ENCODE assay signal across 8 cellular contexts in genomic region chr4:101791189-101791572, GRCh38. TPM values are rescaled to one million over a fixed set of nuclear protein-coding genes. Genes with fewer than 3 reads are reported as not detected.
DNase-seq lines count a peak whose midpoint lies in the region; ATAC-seq and TF ChIP-seq lines count a peak whose summit lies in the region.

No MANE protein-coding gene starts in this region.

- H3K4me1 Mint-ChIP-seq in Caco-2 (ENCODE audit: low read depth, unreplicated experiment), result no peaks in the 10 kb centered on the region

- H3K27ac ChIP-seq in parathyroid adenoma, result no peak overlapping the region

- H3K4me3 ChIP-seq in Caco-2 (ENCODE audit: low read depth, low read length) (peak overlapping the region; percentile 58), epithelial cell of esophagus (ENCODE audit: low read length) (peak overlapping the region; percentile 43), parathyroid adenoma (ENCODE audit: low read depth, low read length) (peak overlapping the region; percentile 55)

- peak overlapping the region; percentile 80 for H3K27ac Mint-ChIP-seq in Caco-2 (ENCODE audit: unreplicated experiment)

- no peak for TF ChIP-seq CTCF in Caco-2 (IDR thresholded peaks at IDR 0.05; ENCODE audit: insufficient read depth in 1 of 2, low read depth in 1 of 2, low read length in 1 of 2, severe bottlenecking in 1 of 2, unreplicated experiment in 1 of 2)
- TF ChIP-seq CTCF in epithelial cell of esophagus (IDR thresholded peaks at IDR 0.05; ENCODE audit: insufficient read depth, low read depth, low read length, missing control alignments), result no peak
- no peak for TF ChIP-seq CTCF in parathyroid adenoma (IDR thresholded peaks at IDR 0.05)

- H3K36me3 Mint-ChIP-seq in Caco-2 (ENCODE audit: insufficient read depth, unreplicated experiment), result no peaks in the 10 kb centered on the region

- peak overlapping the region; percentile 78 for H3K4me3 Mint-ChIP-seq in Caco-2 (ENCODE audit: unreplicated experiment)

- no peak overlapping the region for H3K9ac ChIP-seq in parathyroid adenoma

- no peaks in the 10 kb centered on the region for H3K36me3 ChIP-seq in Caco-2 (ENCODE audit: control insufficient read depth, insufficient read depth, low read length)
- no peaks in the 10 kb centered on the region for H3K36me3 ChIP-seq in parathyroid adenoma (ENCODE audit: control insufficient read depth, insufficient read depth, low read length)

- no peaks in the 10 kb centered on the region for H3K79me2 ChIP-seq in parathyroid adenoma

- DNase-seq in Caco-2, result peak in 1 of 2 experiments; percentile 25
- DNase-seq in NCI-H345 (lab: John Stamatoyannopoulos, UW), result peak; percentile 42
- no peak for DNase-seq in epithelial cell of esophagus (ENCODE audit: low read depth)
- DNase-seq in NCI-H446 (lab: John Stamatoyannopoulos, UW), result no peak
- no peak for DNase-seq in activated effector memory CD4-positive, alpha-beta T cell treated with Interleukin-2 at 50 U/mL for 16 hours
- DNase-seq in central memory CD4-positive, alpha-beta T cell, result no peak

- H3K9me3 Mint-ChIP-seq in Caco-2 (ENCODE audit: unreplicated experiment), result no peaks in the 10 kb centered on the region

- peak overlapping the region; percentile 73 for H3K4me2 ChIP-seq in parathyroid adenoma (ENCODE audit: low read length)

- no TSS peak for BruUV-seq in Caco-2 (replicated peaks; lab: Mats Ljungman, UMichigan)

- POLR2A ChIA-PET in Caco-2 (lab: Charles Lee), result no interaction called here

- H2AFZ ChIP-seq in parathyroid adenoma, result peak overlapping the region; percentile 82

- H3K27me3 ChIP-seq in Caco-2 (replicated peaks; ENCODE audit: control insufficient read depth, insufficient read depth, low read length) (no peaks in the 10 kb centered on the region), parathyroid adenoma (ENCODE audit: control insufficient read depth, insufficient read depth, low read length) (no peaks in the 10 kb centered on the region)

- CTCF ChIA-PET in Caco-2 (lab: Charles Lee), result no interaction called here

- H3K9me3 ChIP-seq in Caco-2 (0 out of 2 replicates have a peak, but pooled peaks cover 4% of the 10 kb centered on the region), parathyroid adenoma (ENCODE audit: control insufficient read depth, low read length) (no peaks in the 10 kb centered on the region)

- peak; percentile 3 for ATAC-seq in GM21528 (IDR thresholded peaks at IDR 0.05; ENCODE audit: low FRiP score, unreplicated experiment)

- H3K27me3 Mint-ChIP-seq in Caco-2 (ENCODE audit: insufficient read depth, unreplicated experiment), result no peaks in the 10 kb centered on the region

- intact Hi-C loops in Caco-2 (cut with micrococcal nuclease; ENCODE audit: unreplicated experiment), result no loop called here

- H3K4me1 ChIP-seq in Caco-2 (0 out of 2 replicates have a peak, but pooled peaks cover 4% of the 10 kb centered on the region), parathyroid adenoma (no peaks in the 10 kb centered on the region)

RNA-seq across cellular contexts. Expression of gene BANK1, which starts 0.7 kb away (rescaled TPM):
- 5.7 and 5.8 TPM in 2 replicates for total RNA-seq in Caco-2 (2022)
